ENCODE assay signal across 1 cellular context in the genomic region with DNA sequence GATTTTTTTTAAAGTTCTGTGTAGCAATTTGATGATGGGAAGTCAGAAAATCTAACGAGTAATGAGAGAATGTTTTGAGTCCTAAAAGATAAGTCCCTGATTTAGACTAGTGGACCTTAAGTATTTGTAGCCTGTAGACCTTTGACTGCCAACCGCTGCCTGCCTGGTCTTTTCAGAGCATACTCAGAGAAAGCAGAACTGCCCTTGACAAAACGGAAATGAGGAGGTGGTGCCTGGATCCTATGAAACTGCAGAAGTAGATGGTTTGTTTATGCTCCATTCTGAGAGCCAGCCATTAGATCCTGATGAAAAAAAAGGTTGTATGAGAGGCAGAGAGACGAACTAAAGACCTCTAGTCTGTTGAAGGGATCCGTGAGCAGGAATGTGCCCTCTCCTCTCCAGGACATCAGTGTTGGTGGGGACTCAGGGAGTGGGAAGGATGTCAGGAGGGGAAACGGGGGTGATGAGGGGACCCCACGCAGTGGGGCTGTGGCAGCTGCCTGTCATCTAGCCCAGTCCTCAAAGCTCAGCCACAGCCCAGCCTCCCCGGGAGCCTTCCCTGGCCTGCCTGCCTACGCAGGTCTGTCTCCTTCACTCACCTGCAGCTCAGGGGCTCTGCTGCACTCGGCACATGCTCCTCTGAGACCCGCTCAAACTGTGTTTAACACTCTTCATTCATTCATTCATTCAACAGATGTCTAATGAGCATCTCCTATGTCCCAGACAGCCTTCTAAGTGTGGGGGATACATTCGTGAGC.
TF ChIP-seq lines count a peak whose summit lies in the region.

No MANE protein-coding gene starts in this region.

TF ChIP-seq in H1, 55 proteins besides CTCF, POLR2A, EP300 and RAD21 (continued from another document):
- TF ChIP-seq GTF2F1 (IDR thresholded peaks at IDR 0.05; ENCODE audit: borderline replicate concordance, low read depth, low read length) (no peak), GABPA (IDR thresholded peaks at IDR 0.05; ENCODE audit: borderline replicate concordance, insufficient read depth, low read length) (no peak), SIX5 (IDR thresholded peaks at IDR 0.05; ENCODE audit: low read depth, low read length) (no peak)
